Comparison of ENCODE assay signal across 8 cellular contexts in the genomic region with DNA sequence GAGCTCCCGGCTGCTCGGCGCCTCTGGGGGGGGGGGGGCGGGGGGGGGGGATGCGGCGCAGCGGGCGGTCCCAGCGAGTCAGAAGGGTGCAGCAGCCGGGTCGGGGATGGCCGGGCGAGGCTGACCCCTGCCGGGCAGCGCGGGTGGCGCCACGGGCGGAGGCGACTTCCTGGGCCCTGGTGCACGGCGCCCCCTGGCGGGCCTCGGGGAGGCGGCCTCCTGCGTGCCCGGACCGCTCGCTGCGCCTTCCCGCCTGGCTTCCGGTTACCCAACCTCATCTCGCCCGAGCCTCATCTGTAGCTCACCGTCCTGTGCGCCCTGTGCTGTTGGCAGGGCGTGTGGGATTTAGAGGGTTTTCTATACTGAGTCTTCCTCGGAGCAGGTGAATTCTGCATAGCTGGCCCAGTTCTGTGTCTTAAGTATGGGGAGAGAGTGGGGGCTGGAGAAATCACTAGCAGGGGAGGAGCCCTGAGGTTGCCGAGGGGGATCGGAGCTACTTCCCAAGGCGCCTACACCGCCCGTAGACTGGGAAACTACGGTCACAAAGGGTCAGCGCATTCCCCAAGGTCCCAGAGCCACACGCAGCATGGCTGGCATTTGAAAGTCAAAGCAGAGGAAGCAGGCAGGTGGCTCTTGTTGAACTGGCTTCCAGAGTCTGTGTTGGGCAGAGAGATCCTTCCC. TPM values are rescaled to one million over a fixed set of nuclear protein-coding genes. Genes with fewer than 3 reads are reported as not detected.
DNase-seq lines count a peak whose midpoint lies in the region; ATAC-seq and TF ChIP-seq lines count a peak whose summit lies in the region.

No MANE protein-coding gene starts in this region.

- peak overlapping the region; percentile 62 for H3K4me3 ChIP-seq in AG04449 (ENCODE audit: low read depth, low read length)

- DNase-seq in AG04449 (ENCODE audit: low read depth, low spot score) (no peak), NCI-H2196 treated with DMSO at 0.1 percent for 48 hours (lab: John Stamatoyannopoulos, UW; ENCODE audit: unreplicated experiment) (peak; percentile 57), chondrocyte (ENCODE audit: low spot score) (no peak)
- DNase-seq in activated CD4-positive, alpha-beta T cell treated with anti-CD3 and anti-CD28 coated beads for 24 hours (ENCODE audit: low read depth in 2 of 2), result peak; percentile 81 to 83
- peak; percentile 78 to 87 for DNase-seq in stimulated activated CD4-positive, alpha-beta T cell treated with anti-CD3 and anti-CD28 coated beads, Interleukin-15, amount 100 ng/mL, for 48 hours (ENCODE audit: low read depth in 2 of 2)

- no peaks in the 10 kb centered on the region for H3K27me3 ChIP-seq in layer of hippocampus (ENCODE audit: control insufficient read depth, insufficient read depth, low read length)

- peak overlapping the region; percentile 79 for H3K27ac ChIP-seq in layer of hippocampus (ENCODE audit: low read depth, low read length)

- peaks cover 8% of the 10 kb centered on the region for H3K4me1 Mint-ChIP-seq in chondrocyte (ENCODE audit: low read depth)

- TF ChIP-seq CTCF in AG04449 (IDR thresholded peaks at IDR 0.05; ENCODE audit: insufficient read depth, low read length, missing control alignments), result peak; percentile 100
- peak; percentile 99 for TF ChIP-seq CTCF in chondrocyte (IDR thresholded peaks at IDR 0.05)

- H3K27ac Mint-ChIP-seq in chondrocyte (ENCODE audit: unreplicated experiment), result no peak overlapping the region

- CTCF ChIA-PET in AG04449 (lab: Yijun Ruan, JAX), result interaction anchor here (0.6 to 15.6 kb wide), 106 partner anchors 8 to 1619 kb away, joined by 3 to 1051 read pairs (median 5); partner anchors contain the start of gene ARHGAP22

- ATAC-seq in GM18520 (IDR thresholded peaks at IDR 0.05; ENCODE audit: unreplicated experiment), result peak; percentile 80
- ATAC-seq in HG03064 (IDR thresholded peaks at IDR 0.05; ENCODE audit: low read depth, unreplicated experiment), result peak; percentile 74

- H3K36me3 Mint-ChIP-seq in chondrocyte (ENCODE audit: low read depth), result no peaks in the 10 kb centered on the region

- H3K9me3 Mint-ChIP-seq in chondrocyte (ENCODE audit: low read depth), result no peaks in the 10 kb centered on the region

- H3K27me3 Mint-ChIP-seq in chondrocyte (ENCODE audit: low read depth), result peaks cover 29% of the 10 kb centered on the region

- POLR2A ChIA-PET in AG04449 (lab: Yijun Ruan, JAX), result interaction anchor here (0.6 to 1.7 kb wide), 8 partner anchors 26 to 292 kb away, joined by 3 to 10 read pairs (median 4); partner anchors contain the start of gene ARHGAP22

- H3K4me3 Mint-ChIP-seq in chondrocyte (ENCODE audit: unreplicated experiment), result peak overlapping the region; percentile 78

RNA-seq across cellular contexts. Expression of gene WDFY4, which starts 28.3 kb away (rescaled TPM):
- total RNA-seq in chondrocyte, result not detected in 3 replicates

RNA-seq across cellular contexts. Expression of gene ARHGAP22, which starts 51.5 kb away (rescaled TPM):
- total RNA-seq in chondrocyte, result 0.94 to 8.8 TPM (median 7.1 TPM) in 3 replicates

Comparison
In these comparisons a context has a peak if more than half of its experiments do, and no peak if none do; other contexts are left out.
1. DNase-seq: peak in NCI-H2196 treated with DMSO at 0.1 percent for 48 hours (single experiment), activated CD4-positive, alpha-beta T cell treated with anti-CD3 and anti-CD28 coated beads for 24 hours (2 of 2) and stimulated activated CD4-positive, alpha-beta T cell treated with anti-CD3 and anti-CD28 coated beads, Interleukin-15, amount 100 ng/mL, for 48 hours (2 of 2); none in AG04449 (single experiment) and chondrocyte (single experiment).